Comparison of ENCODE assay signal across 1 cellular context in the genomic region with DNA sequence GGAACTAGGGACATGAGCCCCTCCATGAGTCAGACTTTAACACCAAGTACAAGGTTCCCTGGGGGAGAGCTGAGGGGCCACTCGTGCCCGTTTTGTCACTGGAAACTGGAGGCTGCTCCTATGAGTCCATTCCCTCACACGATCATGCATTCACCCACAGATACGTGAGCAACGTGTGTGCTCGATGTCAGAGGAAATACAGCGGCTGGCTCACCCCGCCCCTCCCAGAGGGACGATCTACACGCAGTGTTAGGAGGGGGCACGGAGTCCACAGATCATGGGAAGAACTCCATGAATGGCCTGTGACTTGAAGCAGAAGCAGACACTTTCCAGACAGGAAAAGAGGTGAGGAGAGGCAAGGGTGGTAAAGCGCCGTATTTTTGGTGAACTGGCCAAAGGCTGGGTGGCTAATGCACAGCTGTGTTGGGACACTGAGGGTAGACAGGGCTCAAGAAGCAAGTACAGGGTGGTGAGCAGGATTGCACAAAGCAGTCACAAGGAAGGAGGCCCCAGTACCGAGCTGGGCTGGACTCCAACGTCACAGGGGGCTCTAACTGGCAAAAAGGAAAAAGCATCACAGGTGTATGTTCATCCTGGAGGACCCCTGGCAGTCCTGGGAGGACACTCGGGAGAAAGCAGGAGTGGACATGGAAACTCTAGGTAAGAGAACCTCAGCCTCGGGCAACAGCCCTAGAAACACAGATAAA.
TF ChIP-seq lines count a peak whose summit lies in the region.

No MANE protein-coding gene starts in this region.

TF ChIP-seq in A549, 52 proteins besides CTCF, POLR2A, EP300 and RAD21 (continued from another document):
- TF ChIP-seq SREBF2 (IDR thresholded peaks at IDR 0.05) (no peak), RCOR1 (IDR thresholded peaks at IDR 0.05; ENCODE audit: low read depth, low read length) (no peak), CBX2 (IDR thresholded peaks at IDR 0.05; ENCODE audit: borderline replicate concordance, low read depth) (no peak), MAZ (IDR thresholded peaks at IDR 0.05; ENCODE audit: borderline replicate concordance, low read depth, low read length) (no peak), NR3C1 (IDR thresholded peaks at IDR 0.05) (no peak), PHF8 (IDR thresholded peaks at IDR 0.05; ENCODE audit: borderline replicate concordance, low read depth) (no peak), CBX8 (IDR thresholded peaks at IDR 0.05) (no peak)
- TF ChIP-seq, protein P1, sequence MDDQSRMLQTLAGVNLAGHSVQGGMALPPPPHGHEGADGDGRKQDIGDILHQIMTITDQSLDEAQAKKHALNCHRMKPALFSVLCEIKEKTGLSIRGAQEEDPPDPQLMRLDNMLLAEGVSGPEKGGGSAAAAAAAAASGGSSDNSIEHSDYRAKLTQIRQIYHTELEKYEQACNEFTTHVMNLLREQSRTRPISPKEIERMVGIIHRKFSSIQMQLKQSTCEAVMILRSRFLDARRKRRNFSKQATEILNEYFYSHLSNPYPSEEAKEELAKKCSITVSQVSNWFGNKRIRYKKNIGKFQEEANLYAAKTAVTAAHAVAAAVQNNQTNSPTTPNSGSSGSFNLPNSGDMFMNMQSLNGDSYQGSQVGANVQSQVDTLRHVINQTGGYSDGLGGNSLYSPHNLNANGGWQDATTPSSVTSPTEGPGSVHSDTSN (IDR thresholded peaks at IDR 0.05): no peak
